Comparison of ENCODE assay signal across 23 cellular contexts in genomic region chr14:72254940-72255472, GRCh38.
"Had no signal": no experiment of that assay in that cellular context is flagged by ENCODE, and none has a peak within 500 bp of the region (broad histone marks: within the 10 kb centered on the region; RNA-seq: fewer than 3 reads in every experiment).

No MANE protein-coding gene starts in this region.

- DNase-seq: activated B cell treated with CpG ODN at 0.5 μM for 24 hours; activated CD4-positive, alpha-beta memory T cell treated with anti-CD3 and anti-CD28 coated beads for 36 hours; activated CD4-positive, alpha-beta T cell treated with anti-CD3 and anti-CD28 coated beads for 48 hours; activated effector memory CD4-positive, alpha-beta T cell treated with Interleukin-2 at 50 U/mL for 16 hours; activated naive CD4-positive, alpha-beta T cell treated with anti-CD3 and anti-CD28 coated beads for 36 hours; activated T-cell treated with anti-CD3 and anti-CD28 coated beads, Interleukin-2, amount 50 U/mL, for 1 hour; body of pancreas; cortex of kidney; effector CD4-positive, alpha-beta T cell; erythroblast; foreskin melanocyte; immature natural killer cell; left lung; natural killer cell; ovary; stimulated activated CD4-positive, alpha-beta T cell treated with anti-CD3 and anti-CD28 coated beads, Interleukin-4, amount 100 ng/mL, for 4 hours; stimulated activated naive CD8-positive, alpha-beta T cell treated with anti-CD3 and anti-CD28 coated beads, Interleukin-15, amount 100 ng/mL, for 72 hours; T-helper 9 cell had no signal

- H3K9me3 ChIP-seq: body of pancreas, left lung, neutrophil, ovary, prostate gland, tibial nerve had no signal

- H3K36me3 Mint-ChIP-seq: activated CD4-positive, alpha-beta memory T cell treated with anti-CD3 and anti-CD28 coated beads for 36 hours; immature natural killer cell; mesothelial cell of epicardium; natural killer cell had no signal

- H3K27ac ChIP-seq: body of pancreas, cardiac muscle cell, left lung, neutrophil, ovary, prostate gland, tibial nerve had no signal

- H3K27me3 ChIP-seq: body of pancreas, cardiac muscle cell, left lung, neutrophil, ovary, tibial nerve had no signal

- H3K4me3 ChIP-seq: body of pancreas, cardiac muscle cell, left lung, ovary, prostate gland, tibial nerve had no signal

- H3K36me3 ChIP-seq: cardiac muscle cell, left lung, neutrophil, ovary, prostate gland, tibial nerve had no signal

- H3K27ac Mint-ChIP-seq: activated B cell treated with CpG ODN at 0.5 μM for 24 hours; activated CD4-positive, alpha-beta memory T cell treated with anti-CD3 and anti-CD28 coated beads for 36 hours; activated naive CD4-positive, alpha-beta T cell treated with anti-CD3 and anti-CD28 coated beads for 36 hours; immature natural killer cell; mesothelial cell of epicardium; natural killer cell had no signal

- ATAC-seq: body of pancreas; left lung; natural killer cell; stimulated activated naive CD8-positive, alpha-beta T cell treated with anti-CD3 and anti-CD28 coated beads, Interleukin-15, amount 100 ng/mL, for 72 hours had no signal

- H3K9me3 Mint-ChIP-seq: activated CD4-positive, alpha-beta memory T cell treated with anti-CD3 and anti-CD28 coated beads for 36 hours; activated naive CD4-positive, alpha-beta T cell treated with anti-CD3 and anti-CD28 coated beads for 36 hours; natural killer cell had no signal

- H3K4me3 Mint-ChIP-seq: activated B cell treated with CpG ODN at 0.5 μM for 24 hours; activated CD4-positive, alpha-beta memory T cell treated with anti-CD3 and anti-CD28 coated beads for 36 hours; activated naive CD4-positive, alpha-beta T cell treated with anti-CD3 and anti-CD28 coated beads for 36 hours; immature natural killer cell; mesothelial cell of epicardium; natural killer cell; stimulated activated naive CD8-positive, alpha-beta T cell treated with anti-CD3 and anti-CD28 coated beads, Interleukin-15, amount 100 ng/mL, for 72 hours had no signal

- H3K4me1 Mint-ChIP-seq: activated B cell treated with CpG ODN at 0.5 μM for 24 hours; immature natural killer cell; natural killer cell; stimulated activated naive CD8-positive, alpha-beta T cell treated with anti-CD3 and anti-CD28 coated beads, Interleukin-15, amount 100 ng/mL, for 72 hours had no signal

- H3K4me1 ChIP-seq: body of pancreas, left lung, prostate gland, tibial nerve had no signal
